In genomic region chr1:6205849-6206845, GRCh38 we compare ENCODE assay signal across 1 cellular context.
A peak's percentile ranks its signal among the peaks of the same experiment; 100 is the strongest.
TF ChIP-seq lines count a peak whose summit lies in the region.

Gene RNF207 (plus strand): TSS chr1:6206119. CDS start chr1:6206536, 417 bp downstream.

TF ChIP-seq in GM12878, 131 proteins besides CTCF, POLR2A, EP300 and RAD21 (continued from another document):
- TF ChIP-seq MXI1 (IDR thresholded peaks at IDR 0.05; ENCODE audit: low read depth, low read length) (no peak), NR2C1 (IDR thresholded peaks at IDR 0.05) (0 out of 2 replicates have a peak, but pooled peaks have one; percentile 31), STAT3 (IDR thresholded peaks at IDR 0.05; ENCODE audit: low read depth, low read length) (no peak), SREBF2 (IDR thresholded peaks at IDR 0.05; ENCODE audit: low read length) (no peak), ZBTB11 (CRISPR knock-in tag; IDR thresholded peaks at IDR 0.05) (no peak)
